In the genomic region with DNA sequence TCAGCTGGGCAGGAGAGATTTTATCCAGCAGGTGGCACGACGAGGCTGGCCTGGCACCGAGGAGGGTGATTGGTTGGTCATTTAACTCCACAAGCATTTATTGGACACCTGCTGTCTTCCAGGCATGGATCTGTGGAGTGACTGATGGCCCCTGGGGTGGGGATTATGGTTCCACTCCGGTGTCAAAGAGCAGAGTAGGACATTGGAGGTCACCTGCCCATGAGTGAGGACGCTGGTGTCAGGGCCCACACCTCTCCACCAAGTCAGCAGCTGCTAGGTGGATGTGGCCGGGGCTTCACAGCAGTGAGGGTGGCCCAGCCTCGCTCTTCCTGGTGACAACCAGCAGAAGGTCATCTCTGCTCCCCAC, we compare ENCODE assay signal across 17 cellular contexts.
"Had no signal": no experiment of that assay in that cellular context is flagged by ENCODE, and none has a peak within 500 bp of the region (broad histone marks: within the 10 kb centered on the region; RNA-seq: fewer than 3 reads in every experiment).

No MANE protein-coding gene starts in this region.

- H3K27me3 Mint-ChIP-seq: activated naive CD8-positive, alpha-beta T cell treated with anti-CD3 and anti-CD28 coated beads, Interleukin-2, amount 50 U/mL, for 24 hours; memory B cell; naive thymus-derived CD8-positive, alpha-beta T cell; stimulated activated naive CD8-positive, alpha-beta T cell treated with anti-CD3 and anti-CD28 coated beads, Interleukin-15, amount 100 ng/mL, for 72 hours had no signal

- H3K4me3 Mint-ChIP-seq: activated naive CD8-positive, alpha-beta T cell treated with anti-CD3 and anti-CD28 coated beads, Interleukin-2, amount 50 U/mL, for 24 hours; activated T-cell treated with anti-CD3 and anti-CD28 coated beads, Interleukin-2, amount 50 U/mL, for 72 hours; memory B cell; naive thymus-derived CD8-positive, alpha-beta T cell; stimulated activated naive CD8-positive, alpha-beta T cell treated with anti-CD3 and anti-CD28 coated beads, Interleukin-15, amount 100 ng/mL, for 72 hours; WTC11 had no signal

- H3K36me3 ChIP-seq: ascending aorta, breast epithelium, left lung, right lobe of liver, SJSA1 had no signal

- H3K9me3 ChIP-seq: right lobe of liver, SJSA1 had no signal

- H3K27me3 ChIP-seq: ascending aorta, breast epithelium, left lung, right lobe of liver, SJSA1 had no signal

- H3K4me1 Mint-ChIP-seq: activated naive CD8-positive, alpha-beta T cell treated with anti-CD3 and anti-CD28 coated beads, Interleukin-2, amount 50 U/mL, for 24 hours; naive thymus-derived CD8-positive, alpha-beta T cell; stimulated activated naive CD8-positive, alpha-beta T cell treated with anti-CD3 and anti-CD28 coated beads, Interleukin-15, amount 100 ng/mL, for 72 hours had no signal

- H3K4me3 ChIP-seq: ascending aorta, breast epithelium, left lung, psoas muscle, right lobe of liver, SJSA1 had no signal

- H3K36me3 Mint-ChIP-seq: WTC11 had no signal

- H3K9me3 Mint-ChIP-seq: memory B cell had no signal

- ATAC-seq: activated naive CD8-positive, alpha-beta T cell treated with anti-CD3 and anti-CD28 coated beads, Interleukin-2, amount 50 U/mL, for 24 hours; activated T-cell treated with anti-CD3 and anti-CD28 coated beads, Interleukin-2, amount 50 U/mL, for 72 hours; esophagus mucosa; left lung; naive thymus-derived CD8-positive, alpha-beta T cell; psoas muscle; right lobe of liver; stimulated activated naive CD8-positive, alpha-beta T cell treated with anti-CD3 and anti-CD28 coated beads, Interleukin-15, amount 100 ng/mL, for 72 hours; WTC11 had no signal

- H3K27ac Mint-ChIP-seq: activated naive CD8-positive, alpha-beta T cell treated with anti-CD3 and anti-CD28 coated beads, Interleukin-2, amount 50 U/mL, for 24 hours; activated T-cell treated with anti-CD3 and anti-CD28 coated beads, Interleukin-2, amount 50 U/mL, for 72 hours; WTC11 had no signal

- H3K4me1 ChIP-seq: ascending aorta, breast epithelium, left lung, psoas muscle, right lobe of liver, SJSA1 had no signal

- DNase-seq: activated gamma-delta T cell treated with Interleukin-2 at 50 U/mL for 16 hours; activated naive CD8-positive, alpha-beta T cell treated with anti-CD3 and anti-CD28 coated beads, Interleukin-2, amount 50 U/mL, for 24 hours; activated T-cell treated with anti-CD3 and anti-CD28 coated beads, Interleukin-2, amount 50 U/mL, for 72 hours; nucleus accumbens; stimulated activated CD4-positive, alpha-beta T cell treated with anti-CD3 and anti-CD28 coated beads, Interleukin-1b, Interleukin-23, amount 100 ng/mL, for 48 hours; stimulated activated naive CD8-positive, alpha-beta T cell treated with anti-CD3 and anti-CD28 coated beads, Interleukin-15, amount 100 ng/mL, for 72 hours; T-helper 2 cell had no signal

- H3K27ac ChIP-seq: ascending aorta, breast epithelium, left lung, psoas muscle, right lobe of liver, SJSA1 had no signal
